In genomic region chr1:228060458-228061190, GRCh38 we compare ENCODE assay signal across 8 cellular contexts. TPM values are rescaled to one million over a fixed set of nuclear protein-coding genes. Genes with fewer than 3 reads are reported as not detected.
A peak's percentile ranks its signal among the peaks of the same experiment; 100 is the strongest.
DNase-seq lines count a peak whose midpoint lies in the region; ATAC-seq and TF ChIP-seq lines count a peak whose summit lies in the region.

No MANE protein-coding gene starts in this region.

- no peaks in the 10 kb centered on the region for H3K36me3 ChIP-seq in GM23248 (ENCODE audit: low read depth)

- H3K4me2 ChIP-seq in GM23248 (ENCODE audit: unreplicated experiment): no peak overlapping the region

- H3K27me3 ChIP-seq in GM23248 (replicated peaks; ENCODE audit: insufficient read depth) (peaks cover 57% of the 10 kb centered on the region), foreskin keratinocyte (peaks cover 38% of the 10 kb centered on the region)

- no peak overlapping the region for H3K9ac ChIP-seq in GM23248

- ATAC-seq in SK-N-SH treated with all-trans-retinoic acid at 6 μM for 48 hours: peak; percentile 22
- peak; percentile 30 for ATAC-seq in foreskin keratinocyte
- ATAC-seq in GM21717 (IDR thresholded peaks at IDR 0.05; ENCODE audit: unreplicated experiment): no peak

- in situ Hi-C loops in GM23248 (cut with MboI): no loop called here

- H3K4me1 ChIP-seq in GM23248 (ENCODE audit: insufficient read depth): no peaks in the 10 kb centered on the region
- H3K4me1 ChIP-seq in foreskin keratinocyte: no peaks in the 10 kb centered on the region

- WGBS in GM23248 (ENCODE audit: low coverage in 1 of 2, low lambda C conversion rate in 2 of 2, missing lambda C conversion rate in 2 of 2), 2 experiments: 10 to 14% methylated on average over 26 to 29 of the region's 34 CpGs

- no peaks in the 10 kb centered on the region for H3K9me3 ChIP-seq in GM23248 (ENCODE audit: low read depth)

- no peak overlapping the region for H2AFZ ChIP-seq in GM23248

- no peak overlapping the region for H3K27ac ChIP-seq in GM23248
- H3K27ac ChIP-seq in foreskin keratinocyte: no peak overlapping the region

- H3K9me2 ChIP-seq in GM23248 (ENCODE audit: insufficient read depth): no peaks in the 10 kb centered on the region

- no peaks in the 10 kb centered on the region for H4K20me1 ChIP-seq in GM23248 (ENCODE audit: insufficient read depth)

- H3K79me2 ChIP-seq in GM23248 (ENCODE audit: insufficient read depth): no peaks in the 10 kb centered on the region

- no peak overlapping the region for H3K4me3 ChIP-seq in GM23248

- DNase-seq in GM23248 (peak; percentile 41), foreskin keratinocyte (no peak), posterior vena cava (ENCODE audit: low spot score) (peak; percentile 70), iPS-NIHi11 (ENCODE audit: low spot score) (no peak), NCI-H2196 (lab: John Stamatoyannopoulos, UW; ENCODE audit: unreplicated experiment) (no peak), epidermal melanocyte (ENCODE audit: insufficient read length, low spot score) (no peak)

- intact Hi-C loops in posterior vena cava (cut with DNase I): no loop called here

- peak; percentile 35 for TF ChIP-seq CTCF in foreskin keratinocyte (conservative IDR thresholded peaks at IDR 0.05)

- H3F3A ChIP-seq in GM23248 (ENCODE audit: insufficient read depth): no peaks in the 10 kb centered on the region

TF ChIP-seq in SK-N-SH treated with all-trans-retinoic acid at 6 μM for 48 hours, 23 proteins besides CTCF, POLR2A, EP300 and RAD21:
- TF ChIP-seq CSDC2 (CRISPR knock-in tag; IDR thresholded peaks at IDR 0.05): no peak
- TF ChIP-seq OSR1 (CRISPR knock-in tag; IDR thresholded peaks at IDR 0.05): no peak
TF ChIP-seq in SK-N-SH treated with all-trans-retinoic acid at 6 μM for 48 hours: peak in this region for 0.

RNA-seq across cellular contexts. Expression of gene ARF1, which starts 21.9 kb away (rescaled TPM):
- 259 and 292 TPM in 2 replicates for total RNA-seq in GM23248 (2014; rRNA removed; shearing (Covaris generic))
- polyA plus RNA-seq in GM23248 (2016; fragmentation: Nextera tagmentation; extraction: Ambion mirVana): 656 and 698 TPM in 2 replicates
- 273 and 306 TPM in 2 replicates for total RNA-seq in foreskin keratinocyte
- polyA plus RNA-seq in foreskin keratinocyte: 384 and 386 TPM in 2 replicates
- total RNA-seq in posterior vena cava: 100 to 1,000 TPM; 300 to 342 TPM

RNA-seq across cellular contexts. Expression of gene C1orf35, which starts 42.5 kb away (rescaled TPM):
- 11.6 and 15.6 TPM in 2 replicates for total RNA-seq in GM23248 (2014; rRNA removed; shearing (Covaris generic))
- 19.9 and 23.4 TPM in 2 replicates for polyA plus RNA-seq in GM23248 (2016; fragmentation: Nextera tagmentation; extraction: Ambion mirVana)
- 21.2 and 22.8 TPM in 2 replicates for total RNA-seq in foreskin keratinocyte
- 32.8 and 34.0 TPM in 2 replicates for polyA plus RNA-seq in foreskin keratinocyte
- total RNA-seq in posterior vena cava: 1 to 10 TPM; 7.8 to 8.0 TPM

RNA-seq across cellular contexts. Expression of gene MRPL55, which starts 48.5 kb away (rescaled TPM):
- total RNA-seq in GM23248 (2014; rRNA removed; shearing (Covaris generic)): 57.5 and 84.4 TPM in 2 replicates
- polyA plus RNA-seq in GM23248 (2016; fragmentation: Nextera tagmentation; extraction: Ambion mirVana) (94.4 and 95.1 TPM in 2 replicates), foreskin keratinocyte (105 and 111 TPM in 2 replicates)
- total RNA-seq in foreskin keratinocyte (73.6 and 77.5 TPM in 2 replicates), posterior vena cava (10 to 100 TPM; 30.0 to 30.9 TPM)

RNA-seq across cellular contexts. Expression of gene WNT3A, which starts 53.8 kb away (rescaled TPM):
- not detected in 2 replicates for total RNA-seq in GM23248 (2014; rRNA removed; shearing (Covaris generic))
- not detected in 2 replicates for polyA plus RNA-seq in GM23248 (2016; fragmentation: Nextera tagmentation; extraction: Ambion mirVana)
- 0.04 TPM in 1 of 2 replicates, not detected in the other for total RNA-seq in foreskin keratinocyte
- polyA plus RNA-seq in foreskin keratinocyte: 0.02 and 0.07 TPM in 2 replicates
- total RNA-seq in posterior vena cava: not detected

Comparison
In these comparisons a context has a peak if more than half of its experiments do, and no peak if none do; other contexts are left out.
1. DNase-seq: peak in GM23248 (single experiment) and posterior vena cava (single experiment); none in foreskin keratinocyte (0 of 2), iPS-NIHi11 (single experiment), NCI-H2196 (single experiment) and epidermal melanocyte (single experiment).